Comparison of ENCODE assay signal across 1 cellular context in the genomic region with DNA sequence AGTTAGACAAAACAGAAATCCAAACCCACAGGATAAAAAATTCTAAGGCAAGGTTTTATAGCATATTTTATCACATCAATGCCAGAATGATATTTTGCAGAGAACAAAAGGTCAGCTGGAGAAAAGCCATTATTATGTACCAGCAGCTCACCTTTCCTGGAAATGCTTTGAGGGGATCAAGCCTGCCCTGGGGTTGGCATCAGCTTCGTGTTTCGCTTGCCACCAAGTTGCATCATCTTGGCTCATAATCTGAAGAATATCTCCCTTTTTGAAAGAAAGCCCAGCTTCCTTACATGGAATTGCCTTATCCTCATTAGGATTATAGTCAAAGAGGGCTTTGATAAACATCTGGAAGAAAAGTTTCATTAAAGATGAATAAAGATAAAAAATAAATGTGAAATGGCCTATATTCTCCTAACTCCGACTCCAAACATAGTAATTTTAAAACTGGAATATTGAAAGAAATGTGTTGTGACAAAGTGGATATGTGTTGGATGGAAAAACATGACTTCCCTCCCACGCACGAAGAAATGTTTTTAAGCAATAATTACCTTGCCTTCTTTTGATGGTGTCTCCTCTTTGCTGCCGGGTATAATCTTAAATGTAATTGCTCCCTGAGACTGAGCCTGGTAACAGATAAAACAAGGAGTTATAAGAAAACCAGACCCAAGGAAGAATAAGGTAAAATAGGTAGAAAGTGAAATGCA.
TF ChIP-seq lines count a peak whose summit lies in the region.

No MANE protein-coding gene starts in this region.

TF ChIP-seq in K562, 482 proteins besides CTCF, POLR2A, EP300 and RAD21 (continued from another document):
- TF ChIP-seq POLR3A (IDR thresholded peaks at IDR 0.05; ENCODE audit: borderline replicate concordance, extremely low read depth, insufficient read depth, insufficient read length) (no peak), NFRKB (IDR thresholded peaks at IDR 0.05; ENCODE audit: low read depth) (no peak), ETS2 (tag; IDR thresholded peaks at IDR 0.05; ENCODE audit: borderline replicate concordance, poor library complexity, severe bottlenecking) (no peak), RCOR1 (IDR thresholded peaks at IDR 0.05; ENCODE audit: borderline replicate concordance in 1 of 2, low read depth in 2 of 2, low read length in 2 of 2) (no peak), BRD9 (IDR thresholded peaks at IDR 0.05; ENCODE audit: low read depth, partially characterized antibody) (no peak), L3MBTL2 (IDR thresholded peaks at IDR 0.05) (no peak), PHB2 (IDR thresholded peaks at IDR 0.05; ENCODE audit: low read depth) (no peak), ZNF23 (CRISPR knock-in tag; IDR thresholded peaks at IDR 0.05) (no peak), LCOR (CRISPR knock-in tag; IDR thresholded peaks at IDR 0.05) (no peak), NCOR1 (IDR thresholded peaks at IDR 0.05) (no peak), ELF1 (tag; IDR thresholded peaks at IDR 0.05) (no peak), RBM25 (IDR thresholded peaks at IDR 0.05; ENCODE audit: low read depth, low read length, severe bottlenecking) (no peak), ZSCAN32 (CRISPR knock-in tag; IDR thresholded peaks at IDR 0.05) (peak; percentile 54; the same call in 1 of the 2 replicates), ZFPM2 (CRISPR knock-in tag; IDR thresholded peaks at IDR 0.05) (no peak), ZNF184 (CRISPR knock-in tag; IDR thresholded peaks at IDR 0.05) (no peak), CEBPG (CRISPR knock-in tag; IDR thresholded peaks at IDR 0.05) (no peak), CEBPG (tag; conservative IDR thresholded peaks at IDR 0.05 in 1 of 2, IDR thresholded peaks at IDR 0.05 in 1 of 2) (peak; percentile 78 to 84), ZNF79 (CRISPR knock-in tag; IDR thresholded peaks at IDR 0.05; ENCODE audit: low read depth) (0 out of 2 replicates have a peak, but pooled peaks have one; percentile 6)
- TF ChIP-seq, protein P1, sequence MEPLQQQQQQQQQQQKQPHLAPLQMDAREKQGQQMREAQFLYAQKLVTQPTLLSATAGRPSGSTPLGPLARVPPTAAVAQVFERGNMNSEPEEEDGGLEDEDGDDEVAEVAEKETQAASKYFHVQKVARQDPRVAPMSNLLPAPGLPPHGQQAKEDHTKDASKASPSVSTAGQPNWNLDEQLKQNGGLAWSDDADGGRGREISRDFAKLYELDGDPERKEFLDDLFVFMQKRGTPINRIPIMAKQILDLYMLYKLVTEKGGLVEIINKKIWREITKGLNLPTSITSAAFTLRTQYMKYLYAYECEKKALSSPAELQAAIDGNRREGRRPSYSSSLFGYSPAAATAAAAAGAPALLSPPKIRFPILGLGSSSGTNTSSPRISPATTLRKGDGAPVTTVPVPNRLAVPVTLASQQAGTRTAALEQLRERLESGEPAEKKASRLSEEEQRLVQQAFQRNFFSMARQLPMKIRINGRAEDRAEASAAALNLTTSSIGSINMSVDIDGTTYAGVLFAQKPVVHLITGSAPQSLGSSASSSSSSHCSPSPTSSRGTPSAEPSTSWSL (CRISPR knock-in tag; IDR thresholded peaks at IDR 0.05; ENCODE audit: borderline replicate concordance) = no peak
- TF ChIP-seq, protein P2, sequence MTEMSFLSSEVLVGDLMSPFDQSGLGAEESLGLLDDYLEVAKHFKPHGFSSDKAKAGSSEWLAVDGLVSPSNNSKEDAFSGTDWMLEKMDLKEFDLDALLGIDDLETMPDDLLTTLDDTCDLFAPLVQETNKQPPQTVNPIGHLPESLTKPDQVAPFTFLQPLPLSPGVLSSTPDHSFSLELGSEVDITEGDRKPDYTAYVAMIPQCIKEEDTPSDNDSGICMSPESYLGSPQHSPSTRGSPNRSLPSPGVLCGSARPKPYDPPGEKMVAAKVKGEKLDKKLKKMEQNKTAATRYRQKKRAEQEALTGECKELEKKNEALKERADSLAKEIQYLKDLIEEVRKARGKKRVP (CRISPR knock-in tag; IDR thresholded peaks at IDR 0.05) = peak; percentile 88
- TF ChIP-seq, protein P3, sequence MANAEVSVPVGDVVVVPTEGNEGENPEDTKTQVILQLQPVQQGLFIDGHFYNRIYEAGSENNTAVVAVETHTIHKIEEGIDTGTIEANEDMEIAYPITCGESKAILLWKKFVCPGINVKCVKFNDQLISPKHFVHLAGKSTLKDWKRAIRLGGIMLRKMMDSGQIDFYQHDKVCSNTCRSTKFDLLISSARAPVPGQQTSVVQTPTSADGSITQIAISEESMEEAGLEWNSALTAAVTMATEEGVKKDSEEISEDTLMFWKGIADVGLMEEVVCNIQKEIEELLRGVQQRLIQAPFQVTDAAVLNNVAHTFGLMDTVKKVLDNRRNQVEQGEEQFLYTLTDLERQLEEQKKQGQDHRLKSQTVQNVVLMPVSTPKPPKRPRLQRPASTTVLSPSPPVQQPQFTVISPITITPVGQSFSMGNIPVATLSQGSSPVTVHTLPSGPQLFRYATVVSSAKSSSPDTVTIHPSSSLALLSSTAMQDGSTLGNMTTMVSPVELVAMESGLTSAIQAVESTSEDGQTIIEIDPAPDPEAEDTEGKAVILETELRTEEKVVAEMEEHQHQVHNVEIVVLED (CRISPR knock-in tag; IDR thresholded peaks at IDR 0.05) = no peak
- TF ChIP-seq, protein P4, sequence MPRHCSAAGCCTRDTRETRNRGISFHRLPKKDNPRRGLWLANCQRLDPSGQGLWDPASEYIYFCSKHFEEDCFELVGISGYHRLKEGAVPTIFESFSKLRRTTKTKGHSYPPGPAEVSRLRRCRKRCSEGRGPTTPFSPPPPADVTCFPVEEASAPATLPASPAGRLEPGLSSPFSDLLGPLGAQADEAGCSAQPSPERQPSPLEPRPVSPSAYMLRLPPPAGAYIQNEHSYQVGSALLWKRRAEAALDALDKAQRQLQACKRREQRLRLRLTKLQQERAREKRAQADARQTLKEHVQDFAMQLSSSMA (CRISPR knock-in tag; IDR thresholded peaks at IDR 0.05) = no peak
- TF ChIP-seq, protein P5, sequence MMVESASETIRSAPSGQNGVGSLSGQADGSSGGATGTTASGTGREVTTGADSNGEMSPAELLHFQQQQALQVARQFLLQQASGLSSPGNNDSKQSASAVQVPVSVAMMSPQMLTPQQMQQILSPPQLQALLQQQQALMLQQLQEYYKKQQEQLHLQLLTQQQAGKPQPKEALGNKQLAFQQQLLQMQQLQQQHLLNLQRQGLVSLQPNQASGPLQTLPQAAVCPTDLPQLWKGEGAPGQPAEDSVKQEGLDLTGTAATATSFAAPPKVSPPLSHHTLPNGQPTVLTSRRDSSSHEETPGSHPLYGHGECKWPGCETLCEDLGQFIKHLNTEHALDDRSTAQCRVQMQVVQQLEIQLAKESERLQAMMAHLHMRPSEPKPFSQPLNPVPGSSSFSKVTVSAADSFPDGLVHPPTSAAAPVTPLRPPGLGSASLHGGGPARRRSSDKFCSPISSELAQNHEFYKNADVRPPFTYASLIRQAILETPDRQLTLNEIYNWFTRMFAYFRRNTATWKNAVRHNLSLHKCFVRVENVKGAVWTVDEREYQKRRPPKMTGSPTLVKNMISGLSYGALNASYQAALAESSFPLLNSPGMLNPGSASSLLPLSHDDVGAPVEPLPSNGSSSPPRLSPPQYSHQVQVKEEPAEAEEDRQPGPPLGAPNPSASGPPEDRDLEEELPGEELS (CRISPR knock-in tag; IDR thresholded peaks at IDR 0.05; ENCODE audit: borderline replicate concordance) = no peak
- TF ChIP-seq, protein P6, sequence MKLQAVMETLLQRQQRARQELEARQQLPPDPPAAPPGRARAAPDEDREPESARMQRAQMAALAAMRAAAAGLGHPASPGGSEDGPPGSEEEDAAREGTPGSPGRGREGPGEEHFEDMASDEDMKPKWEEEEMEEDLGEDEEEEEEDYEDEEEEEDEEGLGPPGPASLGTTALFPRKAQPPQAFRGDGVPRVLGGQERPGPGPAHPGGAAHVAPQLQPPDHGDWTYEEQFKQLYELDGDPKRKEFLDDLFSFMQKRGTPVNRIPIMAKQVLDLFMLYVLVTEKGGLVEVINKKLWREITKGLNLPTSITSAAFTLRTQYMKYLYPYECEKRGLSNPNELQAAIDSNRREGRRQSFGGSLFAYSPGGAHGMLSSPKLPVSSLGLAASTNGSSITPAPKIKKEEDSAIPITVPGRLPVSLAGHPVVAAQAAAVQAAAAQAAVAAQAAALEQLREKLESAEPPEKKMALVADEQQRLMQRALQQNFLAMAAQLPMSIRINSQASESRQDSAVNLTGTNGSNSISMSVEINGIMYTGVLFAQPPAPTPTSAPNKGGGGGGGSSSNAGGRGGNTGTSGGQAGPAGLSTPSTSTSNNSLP (IDR thresholded peaks at IDR 0.05; ENCODE audit: borderline replicate concordance, low read depth, low read length) = no peak
- TF ChIP-seq, protein P7, sequence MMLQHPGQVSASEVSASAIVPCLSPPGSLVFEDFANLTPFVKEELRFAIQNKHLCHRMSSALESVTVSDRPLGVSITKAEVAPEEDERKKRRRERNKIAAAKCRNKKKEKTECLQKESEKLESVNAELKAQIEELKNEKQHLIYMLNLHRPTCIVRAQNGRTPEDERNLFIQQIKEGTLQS (IDR thresholded peaks at IDR 0.05) = peak; percentile 41; the same call in 1 of the 2 replicates
- TF ChIP-seq, protein P7 (CRISPR knock-in tag; conservative IDR thresholded peaks at IDR 0.05) = no peak
